8 cellular contexts compared by ENCODE assay signal in genomic region chr21:38355992-38356781, GRCh38.
DNase-seq lines count a peak whose midpoint lies in the region; ATAC-seq lines count a peak whose summit lies in the region.

No MANE protein-coding gene starts in this region.

- ATAC-seq in HG02885 (IDR thresholded peaks at IDR 0.05; ENCODE audit: poor library complexity, unreplicated experiment) (peak; percentile 77), left lobe of liver (peak; percentile 97), HG02884 (IDR thresholded peaks at IDR 0.05; ENCODE audit: unreplicated experiment) (no peak)

- DNase-seq in DMS53 (lab: John Stamatoyannopoulos, UW) (peak; percentile 75), NCI-H345 (lab: John Stamatoyannopoulos, UW) (peak; percentile 71), cerebellar cortex (ENCODE audit: low spot score) (peak; percentile 42), left lobe of liver (ENCODE audit: low spot score) (peak; percentile 82)
- DNase-seq in activated CD4-positive, alpha-beta T cell treated with anti-CD3 and anti-CD28 coated beads for 24 hours (ENCODE audit: low read depth in 2 of 2), result peak; percentile 66 to 67
- peak; percentile 58 to 77 for DNase-seq in stimulated activated CD4-positive, alpha-beta T cell treated with anti-CD3 and anti-CD28 coated beads, Interleukin-4, amount 100 ng/mL, for 4 hours
